ENCODE assay signal across 6 cellular contexts in genomic region chr22:37251836-37252235, GRCh38. TPM values are rescaled to one million over a fixed set of nuclear protein-coding genes. Genes with fewer than 3 reads are reported as not detected.
"Had no signal": no experiment of that assay in that cellular context is flagged by ENCODE, and none has a peak within 500 bp of the region (broad histone marks: within the 10 kb centered on the region; RNA-seq: fewer than 3 reads in every experiment).

No MANE protein-coding gene starts in this region.

RNA-seq across cellular contexts. Expression of gene CYTH4, which starts 30.5 kb away (rescaled TPM):
- total RNA-seq: cardiac muscle cell had no signal

RNA-seq across cellular contexts. Expression of gene SSTR3, which starts 39.6 kb away (rescaled TPM):
- total RNA-seq: ascending aorta, breast epithelium, esophagus muscularis mucosa, foreskin keratinocyte, gastrocnemius medialis had no signal
